In genomic region chr7:119046068-119046467, GRCh38 we compare ENCODE assay signal across 21 cellular contexts.
"Had no signal": no experiment of that assay in that cellular context is flagged by ENCODE, and none has a peak within 500 bp of the region (broad histone marks: within the 10 kb centered on the region; RNA-seq: fewer than 3 reads in every experiment).

No MANE protein-coding gene starts in this region.

- H3K4me3 ChIP-seq: dorsolateral prefrontal cortex, gastrocnemius medialis, lower lobe of right lung, prostate gland, right atrium auricular region, smooth muscle cell, stomach, testis, tibial artery had no signal

- H3K27ac ChIP-seq: dorsolateral prefrontal cortex, gastrocnemius medialis, lower lobe of right lung, prostate gland, right atrium auricular region, stomach, testis, tibial artery had no signal

- H3K4me1 ChIP-seq: gastrocnemius medialis, lower lobe of right lung, prostate gland, right atrium auricular region, stomach, testis had no signal

- H3K9me3 ChIP-seq: gastrocnemius medialis, lower lobe of right lung, prostate gland, right atrium auricular region, testis, tibial artery had no signal

- H3K27me3 ChIP-seq: dorsolateral prefrontal cortex, gastrocnemius medialis, right atrium auricular region, stomach, testis, tibial artery had no signal

- DNase-seq: dorsolateral prefrontal cortex; effector CD4-positive, alpha-beta T cell; gastrocnemius medialis; head of caudate nucleus; left ventricle myocardium superior; lower lobe of right lung; naive thymus-derived CD8-positive, alpha-beta T cell; nephron progenitor cell; nucleus accumbens; stimulated activated CD4-positive, alpha-beta T cell treated with anti-CD3 and anti-CD28 coated beads, Interleukin-12 subunit alpha, Interleukin-12 subunit beta, amount 100 ng/mL, for 4 hours; stimulated activated CD4-positive, alpha-beta T cell treated with anti-CD3 and anti-CD28 coated beads, Interleukin-1b, Interleukin-23, amount 100 ng/mL, for 48 hours; stimulated activated CD4-positive, alpha-beta T cell treated with anti-CD3 and anti-CD28 coated beads, Interleukin-4, amount 100 ng/mL, for 1 hour; stimulated activated naive CD4-positive, alpha-beta T cell treated with Interleukin-2 at 50 U/mL for 16 hours; stomach; testis; tibial artery had no signal

- H3K4me2 ChIP-seq: smooth muscle cell had no signal

- H3K36me3 ChIP-seq: gastrocnemius medialis, lower lobe of right lung, prostate gland, right atrium auricular region, stomach, tibial artery had no signal

- ATAC-seq: gastrocnemius medialis; left ventricle myocardium superior; lower lobe of right lung; naive thymus-derived CD8-positive, alpha-beta T cell; sciatic nerve; stimulated activated effector memory CD8-positive, alpha-beta T cell treated with anti-CD3 and anti-CD28 coated beads, Interleukin-12 subunit alpha, Interleukin-12 subunit beta, amount 100 ng/mL, for 72 hours had no signal
